21 cellular contexts compared by ENCODE assay signal in the genomic region with DNA sequence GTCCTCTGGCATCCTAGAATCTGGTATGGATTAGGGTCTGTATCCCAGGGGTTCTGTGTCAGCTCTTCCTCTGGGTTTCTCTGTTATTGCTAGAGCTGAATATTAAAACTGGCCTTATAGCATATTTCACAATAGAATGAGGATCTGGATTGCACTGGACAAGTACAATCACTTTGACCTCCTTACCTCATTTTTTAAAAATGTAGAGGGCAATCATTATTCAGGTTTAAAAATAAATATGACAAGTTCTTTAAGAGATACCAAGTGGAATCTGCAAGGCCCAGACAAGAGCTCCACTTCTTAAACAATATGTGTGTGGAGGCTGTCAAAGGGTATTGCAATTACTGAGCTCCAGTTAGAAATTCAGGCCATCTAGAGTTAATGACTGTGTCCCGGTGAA. TPM values are rescaled to one million over a fixed set of nuclear protein-coding genes. Genes with fewer than 3 reads are reported as not detected.
DNase-seq lines count a peak whose midpoint lies in the region; ATAC-seq and TF ChIP-seq lines count a peak whose summit lies in the region.
"Had no signal": no experiment of that assay in that cellular context is flagged by ENCODE, and none has a peak within 500 bp of the region (broad histone marks: within the 10 kb centered on the region; RNA-seq: fewer than 3 reads in every experiment).

No MANE protein-coding gene starts in this region.

- no peak overlapping the region for H2AFZ ChIP-seq in mesenchymal stem cell (ENCODE audit: low read depth, low read length)

- H4K91ac ChIP-seq in mesenchymal stem cell (ENCODE audit: low read length) = no peak overlapping the region

- intact Hi-C loops in Right ventricle myocardium inferior (cut with DNase I) = loop anchor here (5.0 kb wide), 2 partner anchors 91 to 241 kb away; no protein-coding TSS in a partner anchor
- intact Hi-C loops in cardiac septum (cut with DNase I) = loop anchor here (5.0 kb wide), 2 partner anchors 119 to 236 kb away; no protein-coding TSS in a partner anchor
- intact Hi-C loops in activated CD8-positive, alpha-beta T cell treated with anti-CD3 and anti-CD28 coated beads for 36 hours (cut with micrococcal nuclease) = no loop called here

- H3K27me3 ChIP-seq in mesenchymal stem cell (ENCODE audit: control insufficient read depth in 1 of 2, insufficient read depth in 1 of 2, low read length in 2 of 2) = no peaks in the 10 kb centered on the region
- H3K27me3 ChIP-seq: adrenal gland had no signal

- peak; percentile 53 for ATAC-seq in Right ventricle myocardium inferior
- ATAC-seq in activated CD8-positive, alpha-beta T cell treated with anti-CD3 and anti-CD28 coated beads for 36 hours = no peak
- ATAC-seq: activated CD8-positive, alpha-beta T cell treated with anti-CD3 and anti-CD28 coated beads, Interleukin-2, amount 10 ng/mL, durations not matched to agents 7 days and 5 days; naive thymus-derived CD4-positive, alpha-beta T cell; sciatic nerve had no signal

- DNase-seq in Right ventricle myocardium inferior (ENCODE audit: missing footprints) = no peak
- no peak for DNase-seq in cardiac septum (ENCODE audit: low spot score)
- peak; percentile 14 for DNase-seq in fibroblast of pulmonary artery (ENCODE audit: low read depth)
- no peak for DNase-seq in mesenchymal stem cell
- DNase-seq in type B pancreatic cell (ENCODE audit: extremely low spot score, unreplicated experiment) = no peak
- no peak for DNase-seq in activated CD8-positive, alpha-beta T cell treated with anti-CD3 and anti-CD28 coated beads for 36 hours
- DNase-seq in epidermal melanocyte (ENCODE audit: insufficient read length, low spot score) = no peak
- DNase-seq in NCI-H524 treated with DMSO at 0.1 percent for 48 hours (lab: John Stamatoyannopoulos, UW) = no peak
- DNase-seq: activated CD8-positive, alpha-beta T cell treated with anti-CD3 and anti-CD28 coated beads, Interleukin-2, amount 10 ng/mL, durations not matched to agents 7 days and 5 days; activated T-cell treated with anti-CD3 and anti-CD28 coated beads, Interleukin-2, amount 50 U/mL, for 24 hours; adrenal gland; COR-L47; dermis blood vessel endothelial cell; hypothalamus; naive thymus-derived CD4-positive, alpha-beta T cell; NCI-H1105 treated with DMSO at 0.1 percent for 48 hours; NCI-H524; substantia nigra had no signal

- POLR2A ChIA-PET in activated CD8-positive, alpha-beta T cell treated with anti-CD3 and anti-CD28 coated beads for 36 hours (lab: Charles Lee) = no interaction called here

- H2BK5ac ChIP-seq in mesenchymal stem cell (ENCODE audit: low read depth, low read length, poor library complexity, severe bottlenecking) = no peak overlapping the region

- H3K36me3 ChIP-seq in mesenchymal stem cell (ENCODE audit: control insufficient read depth in 1 of 2, insufficient read depth in 2 of 2, low read depth in 1 of 2, low read length in 2 of 2) = no peaks in the 10 kb centered on the region
- H3K36me3 ChIP-seq: adrenal gland had no signal

- H3K9me3 ChIP-seq in mesenchymal stem cell (ENCODE audit: control insufficient read depth, low read length) = no peaks in the 10 kb centered on the region
- H3K9me3 ChIP-seq: adrenal gland had no signal

- no peak overlapping the region for H3K18ac ChIP-seq in mesenchymal stem cell (ENCODE audit: low read depth in 1 of 2, low read length in 2 of 2)

- H3K4me3 ChIP-seq in fibroblast of pulmonary artery (replicated peaks; ENCODE audit: low read depth, low read length) (no peak overlapping the region), mesenchymal stem cell (ENCODE audit: insufficient read depth in 1 of 2, low read depth in 1 of 2, low read length in 2 of 2) (peak overlapping the region in 1 of 2 experiments; percentile 29)
- H3K4me3 ChIP-seq: adrenal gland had no signal

- H3K79me1 ChIP-seq in mesenchymal stem cell (replicated peaks; ENCODE audit: low read length, poor library complexity, severe bottlenecking) = no peaks in the 10 kb centered on the region

- no peak overlapping the region for H2BK15ac ChIP-seq in mesenchymal stem cell (ENCODE audit: low read depth, poor library complexity, severe bottlenecking)

- H3K27me3 Mint-ChIP-seq in type B pancreatic cell = no peaks in the 10 kb centered on the region
- peaks cover 2% of the 10 kb centered on the region for H3K27me3 Mint-ChIP-seq in activated CD8-positive, alpha-beta T cell treated with anti-CD3 and anti-CD28 coated beads for 36 hours

- no peak overlapping the region for H3K27ac Mint-ChIP-seq in type B pancreatic cell
- H3K27ac Mint-ChIP-seq in activated CD8-positive, alpha-beta T cell treated with anti-CD3 and anti-CD28 coated beads for 36 hours = no peak overlapping the region
- H3K27ac Mint-ChIP-seq: activated CD8-positive, alpha-beta T cell treated with anti-CD3 and anti-CD28 coated beads, Interleukin-2, amount 10 ng/mL, durations not matched to agents 7 days and 5 days; activated T-cell treated with anti-CD3 and anti-CD28 coated beads, Interleukin-2, amount 50 U/mL, for 24 hours; memory B cell; naive thymus-derived CD4-positive, alpha-beta T cell had no signal

- H3K9ac ChIP-seq in mesenchymal stem cell (ENCODE audit: low read length) = peak overlapping the region; percentile 63

- peaks cover 22% of the 10 kb centered on the region for H3K4me1 Mint-ChIP-seq in type B pancreatic cell (ENCODE audit: unreplicated experiment)
- peaks cover 5% of the 10 kb centered on the region for H3K4me1 Mint-ChIP-seq in activated CD8-positive, alpha-beta T cell treated with anti-CD3 and anti-CD28 coated beads for 36 hours (ENCODE audit: low read depth)
- H3K4me1 Mint-ChIP-seq: memory B cell had no signal

- no peak overlapping the region for H2BK12ac ChIP-seq in mesenchymal stem cell (ENCODE audit: low read length in 2 of 2)

- WGBS in mesenchymal stem cell = 83% methylated on average over 1 of the region's 1 CpG

- H3K14ac ChIP-seq in mesenchymal stem cell (ENCODE audit: low read length in 2 of 2) = no peak overlapping the region

- TF ChIP-seq CTCF in fibroblast of pulmonary artery (IDR thresholded peaks at IDR 0.05; ENCODE audit: low read length, missing control alignments) = no peak
- TF ChIP-seq CTCF in type B pancreatic cell (conservative IDR thresholded peaks at IDR 0.05) = no peak
- TF ChIP-seq CTCF in activated CD8-positive, alpha-beta T cell treated with anti-CD3 and anti-CD28 coated beads for 36 hours (IDR thresholded peaks at IDR 0.05) = no peak

- H3K4ac ChIP-seq in mesenchymal stem cell (ENCODE audit: low read depth in 1 of 2, low read length in 2 of 2) = no peak overlapping the region

- peak overlapping the region; percentile 8 for H3K4me3 Mint-ChIP-seq in type B pancreatic cell
- no peak overlapping the region for H3K4me3 Mint-ChIP-seq in activated CD8-positive, alpha-beta T cell treated with anti-CD3 and anti-CD28 coated beads for 36 hours
- H3K4me3 Mint-ChIP-seq: activated CD8-positive, alpha-beta T cell treated with anti-CD3 and anti-CD28 coated beads, Interleukin-2, amount 10 ng/mL, durations not matched to agents 7 days and 5 days; activated T-cell treated with anti-CD3 and anti-CD28 coated beads, Interleukin-2, amount 50 U/mL, for 24 hours; memory B cell; naive thymus-derived CD4-positive, alpha-beta T cell had no signal

- no peak overlapping the region for H3K23ac ChIP-seq in mesenchymal stem cell (ENCODE audit: low read length in 2 of 2)

- H3K27ac ChIP-seq in mesenchymal stem cell (ENCODE audit: low read length, poor library complexity, severe bottlenecking) = peak overlapping the region; percentile 25
- H3K27ac ChIP-seq: adrenal gland, RWPE1 had no signal

- H2AK5ac ChIP-seq in mesenchymal stem cell (ENCODE audit: low read length, severe bottlenecking) = no peak overlapping the region

- H2BK120ac ChIP-seq in mesenchymal stem cell (ENCODE audit: low read depth, low read length) = no peak overlapping the region

- H3K4me1 ChIP-seq in mesenchymal stem cell (ENCODE audit: control insufficient read depth, insufficient read depth, low read depth, low read length) = no peaks in the 10 kb centered on the region
- H3K4me1 ChIP-seq: adrenal gland had no signal

- H4K8ac ChIP-seq in mesenchymal stem cell (ENCODE audit: low read length) = no peak overlapping the region

- H3K9me3 Mint-ChIP-seq in type B pancreatic cell = peaks cover under 1% of the 10 kb centered on the region
- no peaks in the 10 kb centered on the region for H3K9me3 Mint-ChIP-seq in activated CD8-positive, alpha-beta T cell treated with anti-CD3 and anti-CD28 coated beads for 36 hours
- H3K9me3 Mint-ChIP-seq: activated T-cell treated with anti-CD3 and anti-CD28 coated beads, Interleukin-2, amount 50 U/mL, for 24 hours; memory B cell had no signal

- no peak overlapping the region for H3K4me2 ChIP-seq in mesenchymal stem cell (ENCODE audit: low read length, poor library complexity, severe bottlenecking)

- H3K36me3 Mint-ChIP-seq in type B pancreatic cell = peaks cover under 1% of the 10 kb centered on the region
- no peaks in the 10 kb centered on the region for H3K36me3 Mint-ChIP-seq in activated CD8-positive, alpha-beta T cell treated with anti-CD3 and anti-CD28 coated beads for 36 hours (ENCODE audit: low read depth)
- H3K36me3 Mint-ChIP-seq: memory B cell had no signal

- CTCF ChIA-PET in activated CD8-positive, alpha-beta T cell treated with anti-CD3 and anti-CD28 coated beads for 36 hours (lab: Charles Lee) = no interaction called here

RNA-seq across cellular contexts. Expression of a gene that starts 1.4 kb away (rescaled TPM):
- total RNA-seq in Right ventricle myocardium inferior (977 TPM), cardiac septum (705 TPM), type B pancreatic cell (ENCODE audit: low replicate concordance) (38.3 and 93.5 TPM in 2 replicates)
- polyA plus RNA-seq in mesenchymal stem cell (2013, experiment 1 of 2) = 109 TPM
- 108 TPM for polyA plus RNA-seq in mesenchymal stem cell (2013, experiment 2 of 2)
- under 1 TPM; 0.41 to 0.60 TPM for total RNA-seq in activated CD8-positive, alpha-beta T cell treated with anti-CD3 and anti-CD28 coated beads for 36 hours

RNA-seq across cellular contexts. Expression of a gene that starts 18.0 kb away (rescaled TPM):
- total RNA-seq in Right ventricle myocardium inferior (8.6 TPM), cardiac septum (9.9 TPM), type B pancreatic cell (ENCODE audit: low replicate concordance) (5.3 and 12.1 TPM in 2 replicates)
- 8.1 TPM for polyA plus RNA-seq in mesenchymal stem cell (2013, experiment 1 of 2)
- 7.8 TPM for polyA plus RNA-seq in mesenchymal stem cell (2013, experiment 2 of 2)
- total RNA-seq in activated CD8-positive, alpha-beta T cell treated with anti-CD3 and anti-CD28 coated beads for 36 hours = 1 to 10 TPM; 7.4 to 7.5 TPM

Comparison
In these comparisons a context has a peak if more than half of its experiments do, and no peak if none do; other contexts are left out.
1. RNA of a gene that starts 1.4 kb away (total RNA-seq): 977 TPM in Right ventricle myocardium inferior (single experiment), 705 TPM in cardiac septum (single experiment) and 38.3 to 93.5 TPM in type B pancreatic cell; 0.41 to 0.60 TPM in activated CD8-positive, alpha-beta T cell treated with anti-CD3 and anti-CD28 coated beads for 36 hours; every median in the first group is over 10 times any median in the second.